Comparison of ENCODE assay signal across 15 cellular contexts in genomic region chr20:42598586-42598985, GRCh38.
A peak's percentile ranks its signal among the peaks of the same experiment; 100 is the strongest.
DNase-seq lines count a peak whose midpoint lies in the region; ATAC-seq and TF ChIP-seq lines count a peak whose summit lies in the region.
"Had no signal": no experiment of that assay in that cellular context is flagged by ENCODE, and none has a peak within 500 bp of the region (broad histone marks: within the 10 kb centered on the region; RNA-seq: fewer than 3 reads in every experiment).

No MANE protein-coding gene starts in this region.

- no peaks in the 10 kb centered on the region for H4K20me1 ChIP-seq in Loucy (ENCODE audit: insufficient read depth, low read length, poor library complexity, severe bottlenecking)

- TF ChIP-seq CTCF in Loucy (conservative IDR thresholded peaks at IDR 0.05; ENCODE audit: low read length) (no peak), coronary artery (IDR thresholded peaks at IDR 0.05) (no peak), type B pancreatic cell (conservative IDR thresholded peaks at IDR 0.05) (no peak)

- no peak overlapping the region for H3K4me3 Mint-ChIP-seq in type B pancreatic cell
- H3K4me3 Mint-ChIP-seq in activated CD4-positive, alpha-beta memory T cell treated with anti-CD3 and anti-CD28 coated beads, Interleukin-2, amount 10 ng/mL, durations not matched to agents 7 days and 5 days, result no peak overlapping the region
- H3K4me3 Mint-ChIP-seq: CD4-positive, alpha-beta memory T cell; HFFc6 had no signal

- H3K27ac Mint-ChIP-seq in type B pancreatic cell, result no peak overlapping the region
- H3K27ac Mint-ChIP-seq in activated CD4-positive, alpha-beta memory T cell treated with anti-CD3 and anti-CD28 coated beads, Interleukin-2, amount 10 ng/mL, durations not matched to agents 7 days and 5 days, result no peak overlapping the region
- H3K27ac Mint-ChIP-seq: CD4-positive, alpha-beta memory T cell; HFFc6 had no signal

- peaks cover 8% of the 10 kb centered on the region for H3K27me3 Mint-ChIP-seq in type B pancreatic cell
- H3K27me3 Mint-ChIP-seq in activated CD4-positive, alpha-beta memory T cell treated with anti-CD3 and anti-CD28 coated beads, Interleukin-2, amount 10 ng/mL, durations not matched to agents 7 days and 5 days, result no peaks in the 10 kb centered on the region
- H3K27me3 Mint-ChIP-seq: CD4-positive, alpha-beta memory T cell had no signal

- H3K9me3 ChIP-seq in Loucy (ENCODE audit: insufficient read depth, low read depth, low read length), result no peaks in the 10 kb centered on the region

- no peaks in the 10 kb centered on the region for H3K36me3 Mint-ChIP-seq in type B pancreatic cell
- no peaks in the 10 kb centered on the region for H3K36me3 Mint-ChIP-seq in activated CD4-positive, alpha-beta memory T cell treated with anti-CD3 and anti-CD28 coated beads, Interleukin-2, amount 10 ng/mL, durations not matched to agents 7 days and 5 days (ENCODE audit: low read depth)
- H3K36me3 Mint-ChIP-seq: CD4-positive, alpha-beta memory T cell had no signal

- H3K4me2 ChIP-seq in Loucy (ENCODE audit: low read depth, low read length, poor library complexity, severe bottlenecking), result peak overlapping the region; percentile 20

- peak; percentile 54 for DNase-seq in Ammon's horn (ENCODE audit: low spot score)
- DNase-seq in coronary artery (ENCODE audit: low spot score), result peak; percentile 47
- peak; percentile 27 for DNase-seq in type B pancreatic cell (ENCODE audit: extremely low spot score, unreplicated experiment)
- no peak for DNase-seq in cerebellar cortex (ENCODE audit: low spot score)
- no peak for DNase-seq in activated CD4-positive, alpha-beta memory T cell treated with anti-CD3 and anti-CD28 coated beads, Interleukin-2, amount 10 ng/mL, durations not matched to agents 7 days and 5 days
- DNase-seq: 8988T; AML-193; CD4-positive, alpha-beta memory T cell; DMS79; HCEC 1CT; HFFc6 had no signal

- no peaks in the 10 kb centered on the region for H3K9me2 ChIP-seq in Loucy (replicated peaks; ENCODE audit: low read depth, low read length)

- H3K36me3 ChIP-seq in Loucy (ENCODE audit: insufficient read depth, low read length), result no peaks in the 10 kb centered on the region

- H2AFZ ChIP-seq in Loucy (ENCODE audit: low read length), result no peak overlapping the region

- H3K79me2 ChIP-seq in Loucy (ENCODE audit: insufficient read depth, low read length), result no peaks in the 10 kb centered on the region

- CTCF ChIA-PET in activated CD4-positive, alpha-beta memory T cell treated with anti-CD3 and anti-CD28 coated beads, Interleukin-2, amount 10 ng/mL, durations not matched to agents 7 days and 5 days (lab: Charles Lee), result no interaction called here

- ATAC-seq in HG03439 (IDR thresholded peaks at IDR 0.05; ENCODE audit: unreplicated experiment), result no peak
- ATAC-seq: GM12878 had no signal

- H3K27me3 ChIP-seq in Loucy (ENCODE audit: insufficient read depth, low read length, poor library complexity, severe bottlenecking), result no peaks in the 10 kb centered on the region

- H3K9me3 Mint-ChIP-seq in type B pancreatic cell, result no peaks in the 10 kb centered on the region
- H3K9me3 Mint-ChIP-seq in activated CD4-positive, alpha-beta memory T cell treated with anti-CD3 and anti-CD28 coated beads, Interleukin-2, amount 10 ng/mL, durations not matched to agents 7 days and 5 days, result peaks cover 8% of the 10 kb centered on the region

- H3F3A ChIP-seq in Loucy (ENCODE audit: low read depth), result no peaks in the 10 kb centered on the region

- H3K4me1 ChIP-seq in Loucy (ENCODE audit: insufficient read depth, low read length, poor library complexity, severe bottlenecking), result no peaks in the 10 kb centered on the region

- POLR2A ChIA-PET in activated CD4-positive, alpha-beta memory T cell treated with anti-CD3 and anti-CD28 coated beads, Interleukin-2, amount 10 ng/mL, durations not matched to agents 7 days and 5 days (lab: Charles Lee), result no interaction called here

- H3K4me3 ChIP-seq in Loucy (ENCODE audit: low read length, poor library complexity, severe bottlenecking), result no peak overlapping the region
- no peak overlapping the region for H3K4me3 ChIP-seq in coronary artery
- H3K4me3 ChIP-seq: GM12878 had no signal

- no peak overlapping the region for H3K9ac ChIP-seq in Loucy (ENCODE audit: low read depth, low read length, poor library complexity, severe bottlenecking)

- no peaks in the 10 kb centered on the region for H3K4me1 Mint-ChIP-seq in type B pancreatic cell (ENCODE audit: unreplicated experiment)
- no peaks in the 10 kb centered on the region for H3K4me1 Mint-ChIP-seq in activated CD4-positive, alpha-beta memory T cell treated with anti-CD3 and anti-CD28 coated beads, Interleukin-2, amount 10 ng/mL, durations not matched to agents 7 days and 5 days
- H3K4me1 Mint-ChIP-seq: CD4-positive, alpha-beta memory T cell had no signal

- no peak overlapping the region for H3K27ac ChIP-seq in coronary artery
- H3K27ac ChIP-seq: HL-60 had no signal

Comparison
In these comparisons a context has a peak if more than half of its experiments do, and no peak if none do; other contexts are left out.
1. DNase-seq: peak in Ammon's horn (single experiment), coronary artery (single experiment) and type B pancreatic cell (single experiment); none in cerebellar cortex (single experiment) and activated CD4-positive, alpha-beta memory T cell treated with anti-CD3 and anti-CD28 coated beads, Interleukin-2, amount 10 ng/mL, durations not matched to agents 7 days and 5 days (single experiment).